In genomic region chr22:41003041-41003440, GRCh38 we compare ENCODE assay signal across 23 cellular contexts. TPM values are rescaled to one million over a fixed set of nuclear protein-coding genes. Genes with fewer than 3 reads are reported as not detected.
DNase-seq lines count a peak whose midpoint lies in the region; ATAC-seq and TF ChIP-seq lines count a peak whose summit lies in the region.
"Had no signal": no experiment of that assay in that cellular context is flagged by ENCODE, and none has a peak within 500 bp of the region (broad histone marks: within the 10 kb centered on the region; RNA-seq: fewer than 3 reads in every experiment).

No MANE protein-coding gene starts in this region.

- CTCF ChIA-PET in Caco-2 (lab: Charles Lee), result interaction anchor here (0.5 to 2.0 kb wide), 5 partner anchors 19 to 921 kb away, joined by 4 to 6 read pairs (median 4); no protein-coding TSS in a partner anchor
- CTCF ChIA-PET in activated CD4-positive, alpha-beta memory T cell treated with anti-CD3 and anti-CD28 coated beads for 36 hours (lab: Charles Lee), result interaction anchor here (1.6 kb wide), 1 partner anchor 80 kb away, joined by 4 read pairs; no protein-coding TSS in a partner anchor

- H2BK120ac ChIP-seq in trophoblast cell (ENCODE audit: insufficient read depth, low read length, poor library complexity) (peak overlapping the region; percentile 83), neuronal stem cell (ENCODE audit: low read depth, low read length) (no peak overlapping the region)

- H4K8ac ChIP-seq in trophoblast cell (ENCODE audit: low read depth, low read length) (peak overlapping the region; percentile 53), neuronal stem cell (ENCODE audit: low read depth, low read length) (no peak overlapping the region)

- H3K4me1 Mint-ChIP-seq in Caco-2 (ENCODE audit: low read depth, unreplicated experiment), result peaks cover 21% of the 10 kb centered on the region
- H3K4me1 Mint-ChIP-seq in activated CD4-positive, alpha-beta memory T cell treated with anti-CD3 and anti-CD28 coated beads for 36 hours (ENCODE audit: low read depth), result no peaks in the 10 kb centered on the region
- H3K4me1 Mint-ChIP-seq: naive thymus-derived CD8-positive, alpha-beta T cell had no signal

- H3K27me3 ChIP-seq in Caco-2 (replicated peaks; ENCODE audit: control insufficient read depth, insufficient read depth, low read length) (no peaks in the 10 kb centered on the region), Loucy (ENCODE audit: insufficient read depth, low read length, poor library complexity, severe bottlenecking) (no peaks in the 10 kb centered on the region), hepatocyte (no peaks in the 10 kb centered on the region), trophoblast cell (ENCODE audit: insufficient read depth, low read length) (no peaks in the 10 kb centered on the region), neuronal stem cell (ENCODE audit: control insufficient read depth in 3 of 3, insufficient read depth in 3 of 3, low read depth in 1 of 3, low read length in 3 of 3) (no peaks in the 10 kb centered on the region)
- H3K27me3 ChIP-seq: ovary, Peyer's patch, sigmoid colon had no signal

- H3K27ac ChIP-seq in hepatocyte (peak overlapping the region; percentile 58), trophoblast cell (ENCODE audit: low read depth, low read length) (peak overlapping the region; percentile 97), neuronal stem cell (replicated peaks; ENCODE audit: low read length) (no peak overlapping the region)
- H3K27ac ChIP-seq: HL-60, ovary, Peyer's patch, sigmoid colon, SK-N-MC, WERI-Rb-1 had no signal

- no TSS peak for BruUV-seq in Caco-2 (replicated peaks; lab: Mats Ljungman, UMichigan)

- peak overlapping the region; percentile 8 for H3K18ac ChIP-seq in trophoblast cell (ENCODE audit: low read length)
- no peak overlapping the region for H3K18ac ChIP-seq in neuronal stem cell (ENCODE audit: low read length)

- H2BK12ac ChIP-seq in trophoblast cell (ENCODE audit: low read length) (peak overlapping the region; percentile 78), neuronal stem cell (ENCODE audit: low read length) (no peak overlapping the region)

- H3K14ac ChIP-seq in trophoblast cell (ENCODE audit: low read length) (peak overlapping the region; percentile 83), neuronal stem cell (ENCODE audit: low read length) (no peak overlapping the region)

- H3K9me3 Mint-ChIP-seq in Caco-2 (ENCODE audit: unreplicated experiment), result peaks cover 10% of the 10 kb centered on the region
- H3K9me3 Mint-ChIP-seq in activated CD4-positive, alpha-beta memory T cell treated with anti-CD3 and anti-CD28 coated beads for 36 hours, result no peaks in the 10 kb centered on the region
- H3K9me3 Mint-ChIP-seq: naive thymus-derived CD8-positive, alpha-beta T cell had no signal

- no peak overlapping the region for H4K12ac ChIP-seq in trophoblast cell (ENCODE audit: low read depth, low read length)

- H3K36me3 ChIP-seq in Caco-2 (ENCODE audit: control insufficient read depth, insufficient read depth, low read length), result no peaks in the 10 kb centered on the region
- no peaks in the 10 kb centered on the region for H3K36me3 ChIP-seq in Loucy (ENCODE audit: insufficient read depth, low read length)
- no peaks in the 10 kb centered on the region for H3K36me3 ChIP-seq in hepatocyte (replicated peaks; ENCODE audit: insufficient read depth, low read depth)
- H3K36me3 ChIP-seq in trophoblast cell (ENCODE audit: control insufficient read depth in 1 of 2, insufficient read depth in 2 of 2, low read length in 2 of 2), result no peaks in the 10 kb centered on the region
- no peaks in the 10 kb centered on the region for H3K36me3 ChIP-seq in neuronal stem cell (replicated peaks in 1 of 2; ENCODE audit: control insufficient read depth in 2 of 2, insufficient read depth in 2 of 2, low read length in 2 of 2)
- H3K36me3 ChIP-seq: ovary, Peyer's patch, sigmoid colon, WERI-Rb-1 had no signal

- H4K20me1 ChIP-seq in Loucy (ENCODE audit: insufficient read depth, low read length, poor library complexity, severe bottlenecking), result no peaks in the 10 kb centered on the region
- H4K20me1 ChIP-seq in hepatocyte (ENCODE audit: insufficient read depth, poor library complexity, severe bottlenecking), result no peaks in the 10 kb centered on the region

- ATAC-seq in GM19035 (IDR thresholded peaks at IDR 0.05; ENCODE audit: unreplicated experiment), result no peak
- ATAC-seq: naive thymus-derived CD8-positive, alpha-beta T cell had no signal

- H3K36me3 Mint-ChIP-seq in Caco-2 (ENCODE audit: insufficient read depth, unreplicated experiment), result no peaks in the 10 kb centered on the region
- no peaks in the 10 kb centered on the region for H3K36me3 Mint-ChIP-seq in activated CD4-positive, alpha-beta memory T cell treated with anti-CD3 and anti-CD28 coated beads for 36 hours
- H3K36me3 Mint-ChIP-seq: CD14-positive monocyte; naive thymus-derived CD8-positive, alpha-beta T cell had no signal

- H3K4me3 ChIP-seq in Caco-2 (ENCODE audit: low read depth, low read length), result peak overlapping the region; percentile 21
- H3K4me3 ChIP-seq in Loucy (ENCODE audit: low read length, poor library complexity, severe bottlenecking), result no peak overlapping the region
- no peak overlapping the region for H3K4me3 ChIP-seq in hepatocyte
- no peak overlapping the region for H3K4me3 ChIP-seq in trophoblast cell (ENCODE audit: low read depth, low read length)
- no peak overlapping the region for H3K4me3 ChIP-seq in neuronal stem cell (ENCODE audit: low read length in 2 of 2)
- H3K4me3 ChIP-seq: ovary, Peyer's patch, sigmoid colon, SK-N-MC had no signal

- H4K91ac ChIP-seq in trophoblast cell (ENCODE audit: low read depth, low read length) (peak overlapping the region; percentile 92), neuronal stem cell (ENCODE audit: low read depth, low read length, poor library complexity) (no peak overlapping the region)

- peaks cover 31% of the 10 kb centered on the region for H3K79me1 ChIP-seq in trophoblast cell (ENCODE audit: low read length)
- H3K79me1 ChIP-seq in neuronal stem cell (ENCODE audit: low read depth, low read length), result no peaks in the 10 kb centered on the region

- H2BK5ac ChIP-seq in trophoblast cell (ENCODE audit: low read depth, low read length, poor library complexity) (peak overlapping the region; percentile 88), neuronal stem cell (ENCODE audit: low read length) (no peak overlapping the region)

- H3K4me1 ChIP-seq in Caco-2 (peaks cover 18% of the 10 kb centered on the region), Loucy (ENCODE audit: insufficient read depth, low read length, poor library complexity, severe bottlenecking) (no peaks in the 10 kb centered on the region), hepatocyte (ENCODE audit: insufficient read depth) (no peaks in the 10 kb centered on the region), trophoblast cell (ENCODE audit: control insufficient read depth in 1 of 2, insufficient read depth in 2 of 2, low read length in 2 of 2) (peaks cover 8 to 17% of the 10 kb centered on the region in 2 experiments), neuronal stem cell (ENCODE audit: control insufficient read depth in 2 of 2, insufficient read depth in 1 of 2, low read depth in 1 of 2, low read length in 2 of 2) (peaks cover 0 to 2% of the 10 kb centered on the region in 2 donors)
- H3K4me1 ChIP-seq: Peyer's patch, sigmoid colon had no signal

- H3K27ac Mint-ChIP-seq in Caco-2 (ENCODE audit: unreplicated experiment), result peak overlapping the region; percentile 77
- H3K27ac Mint-ChIP-seq in activated CD4-positive, alpha-beta memory T cell treated with anti-CD3 and anti-CD28 coated beads for 36 hours, result no peak overlapping the region
- H3K27ac Mint-ChIP-seq: CD14-positive monocyte; naive thymus-derived CD8-positive, alpha-beta T cell had no signal

- H3K4me3 Mint-ChIP-seq in Caco-2 (ENCODE audit: unreplicated experiment), result peak overlapping the region; percentile 33
- no peak overlapping the region for H3K4me3 Mint-ChIP-seq in activated CD4-positive, alpha-beta memory T cell treated with anti-CD3 and anti-CD28 coated beads for 36 hours
- H3K4me3 Mint-ChIP-seq: CD14-positive monocyte; naive thymus-derived CD8-positive, alpha-beta T cell had no signal

- no peaks in the 10 kb centered on the region for H3K9me2 ChIP-seq in Loucy (replicated peaks; ENCODE audit: low read depth, low read length)
- no peaks in the 10 kb centered on the region for H3K9me2 ChIP-seq in hepatocyte (replicated peaks; ENCODE audit: insufficient read depth)

- H3K27me3 Mint-ChIP-seq in Caco-2 (ENCODE audit: insufficient read depth, unreplicated experiment), result no peaks in the 10 kb centered on the region
- H3K27me3 Mint-ChIP-seq in activated CD4-positive, alpha-beta memory T cell treated with anti-CD3 and anti-CD28 coated beads for 36 hours, result no peaks in the 10 kb centered on the region

- TF ChIP-seq CTCF in Caco-2 (IDR thresholded peaks at IDR 0.05; ENCODE audit: insufficient read depth in 1 of 2, low read depth in 1 of 2, low read length in 1 of 2, severe bottlenecking in 1 of 2, unreplicated experiment in 1 of 2), result no peak
- no peak for TF ChIP-seq CTCF in Loucy (conservative IDR thresholded peaks at IDR 0.05; ENCODE audit: low read length)
- no peak for TF ChIP-seq CTCF in hepatocyte (IDR thresholded peaks at IDR 0.05; ENCODE audit: poor library complexity)

- 0 out of 2 replicates have a peak overlapping the region, but pooled peaks have one; percentile 56 for H2AFZ ChIP-seq in Loucy (ENCODE audit: low read length)
- no peak overlapping the region for H2AFZ ChIP-seq in hepatocyte
- peak overlapping the region; percentile 48 for H2AFZ ChIP-seq in trophoblast cell (ENCODE audit: insufficient read depth, low read length, poor library complexity)
- H2AFZ ChIP-seq in neuronal stem cell (ENCODE audit: low read length), result no peak overlapping the region

- H3K4ac ChIP-seq in trophoblast cell (ENCODE audit: low read depth, low read length), result peak overlapping the region; percentile 24
- H3K4ac ChIP-seq in neuronal stem cell (ENCODE audit: low read length), result no peak overlapping the region

- 52% methylated on average over 8 of the region's 8 CpGs for WGBS in hepatocyte (ENCODE audit: low lambda C conversion rate, missing lambda C conversion rate)
- WGBS in trophoblast cell (ENCODE audit: extremely low coverage, insufficient coverage, insufficient read length), result no CpG with 5 or more reads among the region's 8 CpGs
- no CpG with 5 or more reads among the region's 8 CpGs for WGBS in neuronal stem cell (ENCODE audit: extremely low coverage in 2 of 2, insufficient read length in 2 of 2, insufficient replicate concordance in 1 of 2), 2 donors

- DNase-seq in Caco-2 (peak; percentile 88 to 89), hepatocyte (ENCODE audit: low spot score) (peak; percentile 52), trophoblast cell (peak; percentile 99), occipital lobe (lab: John Stamatoyannopoulos, UW) (no peak), neuronal stem cell (ENCODE audit: low spot score) (no peak)
- no peak for DNase-seq in activated CD4-positive, alpha-beta memory T cell treated with anti-CD3 and anti-CD28 coated beads for 36 hours
- DNase-seq: activated CD4-positive, alpha-beta T cell treated with anti-CD3 and anti-CD28 coated beads, Interleukin-2, amount 50 U/mL, for 1 hour; DMS 273 treated with DMSO at 0.1 percent for 48 hours; effector memory CD4-positive, alpha-beta T cell; IMR-90; kidney; NCI-H1105 treated with DMSO at 0.1 percent for 48 hours; ovary; Peyer's patch; sigmoid colon; stimulated activated CD8-positive, alpha-beta memory T cell treated with anti-CD3 and anti-CD28 coated beads, Interleukin-4, amount 100 ng/mL, for 48 hours; WERI-Rb-1 had no signal

- no peak overlapping the region for H2BK15ac ChIP-seq in neuronal stem cell (ENCODE audit: low read length)

- intact Hi-C loops in Caco-2 (cut with micrococcal nuclease; ENCODE audit: unreplicated experiment), result loop anchor here (1.0 to 2.0 kb wide), 2 partner anchors 52 to 88 kb away; partner anchors contain the start of gene RBX1
- intact Hi-C loops in activated CD4-positive, alpha-beta memory T cell treated with anti-CD3 and anti-CD28 coated beads for 36 hours (cut with micrococcal nuclease), result no loop called here

- H3K79me2 ChIP-seq in Loucy (ENCODE audit: insufficient read depth, low read length), result no peaks in the 10 kb centered on the region
- no peaks in the 10 kb centered on the region for H3K79me2 ChIP-seq in hepatocyte
- no peaks in the 10 kb centered on the region for H3K79me2 ChIP-seq in trophoblast cell (ENCODE audit: control insufficient read depth, insufficient read depth, low read length, poor library complexity)

- H3K4me2 ChIP-seq in Loucy (ENCODE audit: low read depth, low read length, poor library complexity, severe bottlenecking) (no peak overlapping the region), hepatocyte (no peak overlapping the region), trophoblast cell (ENCODE audit: low read length) (peak overlapping the region; percentile 47), neuronal stem cell (ENCODE audit: insufficient read depth, low read length, poor library complexity, severe bottlenecking) (no peak overlapping the region)

- peak overlapping the region; percentile 45 for H2AK5ac ChIP-seq in trophoblast cell (ENCODE audit: low read length)
- H2AK5ac ChIP-seq in neuronal stem cell (ENCODE audit: low read depth, low read length), result no peak overlapping the region

- no peaks in the 10 kb centered on the region for H3F3A ChIP-seq in Loucy (ENCODE audit: low read depth)

- H3K9ac ChIP-seq in Loucy (ENCODE audit: low read depth, low read length, poor library complexity, severe bottlenecking) (no peak overlapping the region), trophoblast cell (ENCODE audit: low read length) (no peak overlapping the region), neuronal stem cell (ENCODE audit: low read depth, low read length, poor library complexity) (no peak overlapping the region)

- H3K23ac ChIP-seq in trophoblast cell (ENCODE audit: low read length), result no peak overlapping the region
- no peak overlapping the region for H3K23ac ChIP-seq in neuronal stem cell (ENCODE audit: low read depth, low read length, poor library complexity)

- no peaks in the 10 kb centered on the region for H3K9me3 ChIP-seq in Caco-2
- H3K9me3 ChIP-seq in Loucy (ENCODE audit: insufficient read depth, low read depth, low read length), result no peaks in the 10 kb centered on the region
- no peaks in the 10 kb centered on the region for H3K9me3 ChIP-seq in hepatocyte (ENCODE audit: low read depth)
- H3K9me3 ChIP-seq in trophoblast cell (ENCODE audit: insufficient read depth, low read depth, low read length), result no peaks in the 10 kb centered on the region
- no peaks in the 10 kb centered on the region for H3K9me3 ChIP-seq in neuronal stem cell (replicated peaks in 1 of 2; ENCODE audit: control insufficient read depth in 2 of 2, insufficient read depth in 1 of 2, low read depth in 1 of 2, low read length in 2 of 2)
- H3K9me3 ChIP-seq: ovary, Peyer's patch, sigmoid colon had no signal

- POLR2A ChIA-PET in Caco-2 (lab: Charles Lee), result interaction anchor here (0.6 to 1.7 kb wide), 6 partner anchors 11 to 283 kb away, joined by 3 to 21 read pairs (median 6); partner anchors contain the start of genes RANGAP1 and RBX1
- POLR2A ChIA-PET in activated CD4-positive, alpha-beta memory T cell treated with anti-CD3 and anti-CD28 coated beads for 36 hours (lab: Charles Lee), result no interaction called here

RNA-seq across cellular contexts. Expression of gene RBX1, which starts 51.9 kb away (rescaled TPM):
- 69.1 and 70.0 TPM in 2 replicates for total RNA-seq in Caco-2 (2022)
- total RNA-seq in hepatocyte, result 63.2 and 84.4 TPM in 2 replicates
- 179 and 191 TPM in 2 replicates for polyA plus RNA-seq in hepatocyte
- polyA plus RNA-seq in trophoblast cell (2013), result 94.4 and 100.0 TPM in 2 replicates
- total RNA-seq in occipital lobe, result 83.9 TPM
- 10 to 100 TPM; 96.9 to 99.4 TPM for total RNA-seq in activated CD4-positive, alpha-beta memory T cell treated with anti-CD3 and anti-CD28 coated beads for 36 hours
- 116 TPM for polyA plus RNA-seq in neuronal stem cell (2013, experiment 1 of 2)
- polyA plus RNA-seq in neuronal stem cell (2013, experiment 2 of 2), result 120 TPM

Comparison
In these comparisons a context has a peak if more than half of its experiments do, and no peak if none do; other contexts are left out.
1. DNase-seq: peak in Caco-2 (2 of 2), hepatocyte (single experiment) and trophoblast cell (2 of 2); none in occipital lobe (single experiment), activated CD4-positive, alpha-beta memory T cell treated with anti-CD3 and anti-CD28 coated beads for 36 hours (single experiment) and neuronal stem cell (single experiment).
2. H2AFZ ChIP-seq: peak in Loucy (single experiment) and trophoblast cell (single experiment); none in hepatocyte (single experiment) and neuronal stem cell (single experiment).